In genomic region chr20:49282584-49283171, GRCh38 we compare ENCODE assay signal across 10 cellular contexts. TPM values are rescaled to one million over a fixed set of nuclear protein-coding genes. Genes with fewer than 3 reads are reported as not detected.
A peak's percentile ranks its signal among the peaks of the same experiment; 100 is the strongest.
DNase-seq lines count a peak whose midpoint lies in the region; ATAC-seq, FAIRE-seq and TF ChIP-seq lines count a peak whose summit lies in the region.
"Had no signal": no experiment of that assay in that cellular context is flagged by ENCODE, and none has a peak within 500 bp of the region (broad histone marks: within the 10 kb centered on the region; RNA-seq: fewer than 3 reads in every experiment).

No MANE protein-coding gene starts in this region.

- no peak overlapping the region for H2BK5ac ChIP-seq in IMR-90 (ENCODE audit: low read depth, low read length, poor library complexity, severe bottlenecking)

- H3K4me1 Mint-ChIP-seq in Calu3 (ENCODE audit: low read depth, unreplicated experiment): peaks cover 75% of the 10 kb centered on the region
- peaks cover 41 to 72% (median 69%) of the 10 kb centered on the region in 4 donors for H3K4me1 Mint-ChIP-seq in naive thymus-derived CD8-positive, alpha-beta T cell

- no peak overlapping the region for H2AK9ac ChIP-seq in IMR-90 (replicated peaks; ENCODE audit: low read depth, low read length, poor library complexity)

- peaks cover 45% of the 10 kb centered on the region for H3K9me3 Mint-ChIP-seq in Calu3 (ENCODE audit: low read depth, unreplicated experiment)
- peaks cover 10 to 93% (median 56%) of the 10 kb centered on the region in 9 donors for H3K9me3 Mint-ChIP-seq in naive thymus-derived CD8-positive, alpha-beta T cell

- BruUV-seq in Calu3 (replicated peaks; lab: Mats Ljungman, UMichigan): no TSS peak
- no TSS peak for BruUV-seq in IMR-90 (replicated peaks; lab: Mats Ljungman, UMichigan)
- no TSS peak for BruUV-seq in GM12878 (replicated peaks; lab: Mats Ljungman, UMichigan)

- H3K23ac ChIP-seq in IMR-90 (ENCODE audit: low read depth, low read length): 0 out of 2 replicates have a peak overlapping the region, but pooled peaks have one; percentile 14

- no peak overlapping the region for H3K9ac ChIP-seq in IMR-90 (ENCODE audit: low read depth, low read length)
- H3K9ac ChIP-seq in GM12878 (ENCODE audit: control insufficient read depth, insufficient read depth, low read length): peak overlapping the region; percentile 98

- no peak for DNase-seq in Calu3
- DNase-seq in IMR-90: no peak
- DNase-seq in GM12878 (ENCODE audit: low read depth, low spot score): no peak
- DNase-seq in naive thymus-derived CD8-positive, alpha-beta T cell: no peak
- no peak for DNase-seq in inferior parietal cortex (ENCODE audit: extremely low spot score)
- DNase-seq in cortex of kidney (lab: John Stamatoyannopoulos, UW): no peak

- no peak overlapping the region for H2BK20ac ChIP-seq in IMR-90 (ENCODE audit: low read depth, low read length)

- 78% methylated on average over 11 of the region's 20 CpGs; no CpG with 5 or more reads in 1 of the 2 experiments for whole genome bisulfite sequencing in IMR-90 (ENCODE audit: extremely low coverage in 2 of 2, insufficient read length in 1 of 2), 2 experiments
- 6% methylated on average over 20 of the region's 20 CpGs for WGBS in GM12878 (ENCODE audit: insufficient coverage, insufficient replicate concordance, low lambda C conversion rate, missing lambda C conversion rate)

- H4K5ac ChIP-seq in IMR-90 (ENCODE audit: low read depth, low read length): no peak overlapping the region

- H3K36me3 Mint-ChIP-seq in Calu3 (ENCODE audit: insufficient read depth, unreplicated experiment): peaks cover 100% of the 10 kb centered on the region
- peaks cover 80 to 95% (median 94%) of the 10 kb centered on the region in 3 donors for H3K36me3 Mint-ChIP-seq in naive thymus-derived CD8-positive, alpha-beta T cell

- H3K9me1 ChIP-seq in IMR-90 (ENCODE audit: insufficient read depth, low read length): peaks cover 6% of the 10 kb centered on the region

- no peak overlapping the region for H2BK15ac ChIP-seq in IMR-90 (ENCODE audit: low read depth, low read length)

- peak overlapping the region; percentile 82 for H3K4me3 Mint-ChIP-seq in Calu3 (ENCODE audit: low read depth, unreplicated experiment)
- H3K4me3 Mint-ChIP-seq in naive thymus-derived CD8-positive, alpha-beta T cell: peak overlapping the region in 9 of 10 donors; percentile 38 to 96 (median 66)

- no peak overlapping the region for H2AK5ac ChIP-seq in IMR-90 (ENCODE audit: low read depth, low read length)

- peaks cover 94% of the 10 kb centered on the region for H3K79me2 ChIP-seq in GM12878 (ENCODE audit: control insufficient read depth, insufficient read depth, low read length)

- no peak for TF ChIP-seq CTCF in Calu3 (IDR thresholded peaks at IDR 0.05; ENCODE audit: unreplicated experiment)
- no peak for TF ChIP-seq CTCF in IMR-90 (conservative IDR thresholded peaks at IDR 0.05; ENCODE audit: low read depth, low read length)
- no peak for TF ChIP-seq CTCF in GM12878 (IDR thresholded peaks at IDR 0.05 in 2 of 3, conservative IDR thresholded peaks at IDR 0.05 in 1 of 3; ENCODE audit: control insufficient read depth in 2 of 3, extremely low read depth in 1 of 3, insufficient read depth in 1 of 3, low read depth in 3 of 3, low read length in 3 of 3)

- H3K27me3 ChIP-seq in IMR-90 (ENCODE audit: control insufficient read depth, insufficient read depth, low read length): no peaks in the 10 kb centered on the region
- no peaks in the 10 kb centered on the region for H3K27me3 ChIP-seq in GM12878 (replicated peaks in 1 of 2; ENCODE audit: control insufficient read depth in 2 of 2, insufficient read depth in 2 of 2, low read length in 1 of 2)
- H3K27me3 ChIP-seq: SJSA1 had no signal

- peak overlapping the region; percentile 95 for H3K27ac Mint-ChIP-seq in Calu3 (ENCODE audit: unreplicated experiment)
- H3K27ac Mint-ChIP-seq in naive thymus-derived CD8-positive, alpha-beta T cell: peak overlapping the region in 9 of 10 donors; percentile 21 to 98 (median 69)

- no peak overlapping the region for H4K91ac ChIP-seq in IMR-90 (ENCODE audit: insufficient read depth, low read depth, low read length)

- H2AFZ ChIP-seq in IMR-90 (replicated peaks; ENCODE audit: low read length, poor library complexity) (no peak overlapping the region), GM12878 (ENCODE audit: control insufficient read depth, low read depth, low read length) (no peak overlapping the region)

- ATAC-seq in IMR-90 (ENCODE audit: low read depth): no peak
- no peak for ATAC-seq in GM12878
- ATAC-seq in naive thymus-derived CD8-positive, alpha-beta T cell: no peak
- no peak for ATAC-seq in HG03039 (IDR thresholded peaks at IDR 0.05; ENCODE audit: unreplicated experiment)
- no peak for ATAC-seq in HG03025 (IDR thresholded peaks at IDR 0.05; ENCODE audit: low FRiP score, unreplicated experiment)

- no peak overlapping the region for H3K27ac ChIP-seq in IMR-90 (ENCODE audit: insufficient read depth, low read length)
- H3K27ac ChIP-seq in GM12878 (ENCODE audit: control insufficient read depth, insufficient read depth): peak overlapping the region; percentile 2; the same call in 1 of the 2 replicates
- H3K27ac ChIP-seq: SJSA1 had no signal

- no peak overlapping the region for H3K4me3 ChIP-seq in IMR-90 (ENCODE audit: insufficient read depth, low read depth, low read length)
- peak overlapping the region; percentile 95 for H3K4me3 ChIP-seq in GM12878
- H3K4me3 ChIP-seq: SJSA1 had no signal

- TF ChIP-seq RAD21 in IMR-90 (IDR thresholded peaks at IDR 0.05; ENCODE audit: low read length): no peak
- TF ChIP-seq RAD21 in GM12878 (IDR thresholded peaks at IDR 0.05; ENCODE audit: insufficient read depth, low read depth, low read length): no peak

- H3K4me2 ChIP-seq in IMR-90 (ENCODE audit: low read depth, low read length) (0 out of 2 replicates have a peak overlapping the region, but pooled peaks have one; percentile 8), GM12878 (ENCODE audit: control insufficient read depth, insufficient read depth) (peak overlapping the region; percentile 74)

- RAD21 ChIA-PET in GM12878 (lab: Charles Lee; ENCODE audit: unreplicated experiment): interaction anchor here (0.9 to 1.4 kb wide), 4 partner anchors 15 to 232 kb away, joined by 3 to 6 read pairs (median 4); no protein-coding TSS in a partner anchor

- H3K9me3 ChIP-seq in IMR-90 (ENCODE audit: control insufficient read depth, insufficient read depth, low read length) (peaks cover 27% of the 10 kb centered on the region), GM12878 (replicated peaks; ENCODE audit: control insufficient read depth, insufficient read depth, low read length) (peaks cover 40% of the 10 kb centered on the region)

- dilution Hi-C loops in IMR-90 (cut with HindIII; ENCODE audit: low sequenced_read_pairs, unreplicated experiment): no loop called here

- CTCF ChIA-PET in Calu3 (lab: Charles Lee) (no interaction called here), IMR-90 (lab: Yijun Ruan, JAX) (interaction anchor here (1.0 kb wide), 1 partner anchor 38 kb away, joined by 3 read pairs; no protein-coding TSS in a partner anchor), GM12878 (lab: Yijun Ruan, JAX) (interaction anchor here (0.6 to 3.6 kb wide), 8 partner anchors 9 to 534 kb away, joined by 3 to 14 read pairs (median 3); no protein-coding TSS in a partner anchor)

- no peak for TF ChIP-seq EP300 in GM12878 (IDR thresholded peaks at IDR 0.05; ENCODE audit: borderline replicate concordance in 1 of 2, control insufficient read depth in 1 of 2, low read depth in 2 of 2, low read length in 2 of 2)

- H4K20me1 ChIP-seq in IMR-90 (ENCODE audit: insufficient read depth, low read length) (peaks cover 92% of the 10 kb centered on the region), GM12878 (ENCODE audit: control insufficient read depth, insufficient read depth) (peaks cover 34% of the 10 kb centered on the region)

- peaks cover 28% of the 10 kb centered on the region for H3K27me3 Mint-ChIP-seq in Calu3 (ENCODE audit: unreplicated experiment)
- peaks cover 0 to 3% (median 0%) of the 10 kb centered on the region in 5 donors for H3K27me3 Mint-ChIP-seq in naive thymus-derived CD8-positive, alpha-beta T cell

- H3K56ac ChIP-seq in IMR-90 (ENCODE audit: extremely low read depth, insufficient read depth, low read length): no peak overlapping the region

- H4K8ac ChIP-seq in IMR-90 (ENCODE audit: low read depth in 2 of 2, low read length in 2 of 2): no peak overlapping the region

- H3K36me3 ChIP-seq in IMR-90 (ENCODE audit: control insufficient read depth, insufficient read depth, low read length) (peaks cover 84% of the 10 kb centered on the region), GM12878 (ENCODE audit: control insufficient read depth in 2 of 2, insufficient read depth in 2 of 2, low read length in 1 of 2) (peaks cover 41 to 70% of the 10 kb centered on the region in 2 experiments)

- peaks cover 35 to 79% of the 10 kb centered on the region in 2 experiments for H3K79me1 ChIP-seq in IMR-90 (ENCODE audit: low read depth in 1 of 2, low read length in 2 of 2)

- no peak for FAIRE-seq in GM12878 (lab: Jason Lieb, UNC)
- FAIRE-seq: colon had no signal

- in situ Hi-C loops in IMR-90 (cut with MboI; ENCODE audit: low sequenced_read_pairs): no loop called here
- in situ Hi-C loops in GM12878 (cut with MboI): no loop called here

- H3K4me1 ChIP-seq in IMR-90 (ENCODE audit: control insufficient read depth, insufficient read depth, low read length) (peaks cover 6% of the 10 kb centered on the region), GM12878 (ENCODE audit: control insufficient read depth, insufficient read depth, low read length) (peaks cover 7% of the 10 kb centered on the region)

- no peak overlapping the region for H3K18ac ChIP-seq in IMR-90 (ENCODE audit: low read depth, low read length)

- SMC1A ChIA-PET in GM12878 (lab: Charles Lee; ENCODE audit: uncharacterized antibody, unreplicated experiment): interaction anchor here (0.6 to 3.3 kb wide), 6 partner anchors 12 to 1939 kb away, joined by 3 to 21 read pairs (median 6); no protein-coding TSS in a partner anchor

- intact Hi-C loops in Calu3 (cut with micrococcal nuclease; ENCODE audit: unreplicated experiment): no loop called here
- intact Hi-C loops in IMR-90 (cut with micrococcal nuclease): no loop called here
- intact Hi-C loops in GM12878 (cut with micrococcal nuclease; ENCODE audit: unreplicated experiment): no loop called here

- POLR2A ChIA-PET in IMR-90 (lab: Charles Lee; ENCODE audit: unreplicated experiment): no interaction called here
- POLR2A ChIA-PET in GM12878 (lab: Charles Lee): interaction anchor here (0.6 to 4.0 kb wide), 10 partner anchors 8 to 530 kb away, joined by 3 to 25 read pairs (median 4); partner anchors contain the start of gene SLC9A8
- POLR2A ChIA-PET in naive thymus-derived CD8-positive, alpha-beta T cell (lab: Charles Lee): interaction anchor here (1.0 to 2.4 kb wide), 3 partner anchors 13 to 35 kb away, joined by 3 to 8 read pairs (median 4); no protein-coding TSS in a partner anchor

- H3K4ac ChIP-seq in IMR-90 (ENCODE audit: low read depth, low read length): no peak overlapping the region

- TF ChIP-seq POLR2A in IMR-90 (IDR thresholded peaks at IDR 0.05; ENCODE audit: low read depth, low read length) (peak; percentile 19; the same call in 1 of the 2 replicates), GM12878 (IDR thresholded peaks at IDR 0.05; ENCODE audit: low read depth, low read length) (peak; percentile 65)

- no peak overlapping the region for H3K14ac ChIP-seq in IMR-90 (replicated peaks; ENCODE audit: low read depth, low read length)

- no peak overlapping the region for H2BK120ac ChIP-seq in IMR-90 (ENCODE audit: low read depth, low read length)

RNA-seq across cellular contexts. Expression of gene ZNFX1, which starts 4.8 kb away (rescaled TPM):
- total RNA-seq in Calu3 (2022) (94.1 and 156 TPM in 2 replicates), IMR-90 (2012; rRNA removed) (46.7 and 60.9 TPM in 2 replicates), GM12878 (2014; rRNA removed) (31.5 and 32.1 TPM in 2 replicates), GM12878 (2014; rRNA removed; fragmentation: Illumina TruSeq; extraction: Trizol) (26.3 and 27.8 TPM in 2 replicates), GM12878 (2021) (29.8 and 30.6 TPM in 2 replicates)
- polyA plus RNA-seq in IMR-90 (2012; rRNA removed) (8.5 and 10.9 TPM in 2 replicates), GM12878 (2011; rRNA removed) (6.9 and 9.1 TPM in 2 replicates), GM12878 (2014; fragmentation: Illumina TruSeq; extraction: Trizol) (26.4 and 28.5 TPM in 2 replicates), GM12878 (2014; fragmentation: Nextera tagmentation; extraction: Ambion mirVana) (10 to 100 TPM in 1 of 2 experiments, 1 to 10 TPM in 1; 7.4 to 14.6 TPM), GM12878 (2014; rRNA removed) (16.4 and 18.2 TPM in 2 replicates), GM12878 (2016; fragmentation: Nextera tagmentation; extraction: Ambion mirVana) (10 to 100 TPM; 24.9 to 27.2 TPM)
- polyA plus RNA-seq in IMR-90 (2012; cell fraction: cytosol; rRNA removed): 4.3 and 5.4 TPM in 2 replicates
- polyA plus RNA-seq in IMR-90 (2012; cell fraction: nucleus; rRNA removed; ENCODE audit: low replicate concordance): 5.7 and 9.9 TPM in 2 replicates
- 51.3 and 51.5 TPM in 2 replicates for total RNA-seq in GM12878 (2013; cell fraction: nucleolus; rRNA removed)
- polyA plus RNA-seq in GM12878 (2011; ENCODE audit: low read depth): 14.5 TPM
- polyA plus RNA-seq in GM12878 (2011; cell fraction: cytosol; rRNA removed): 14.1 and 18.0 TPM in 2 replicates
- 6.9 and 11.6 TPM in 2 replicates for polyA plus RNA-seq in GM12878 (2011; cell fraction: nucleus; rRNA removed)
- 16.7 and 17.2 TPM in 2 replicates for polyA plus RNA-seq in GM12878 (2012)
- polyA minus RNA-seq in GM12878 (2011; rRNA and poly(A)+ RNA removed): 30.2 and 32.8 TPM in 2 replicates
- 14.2 and 16.9 TPM in 2 replicates for polyA minus RNA-seq in GM12878 (2011; cell fraction: cytosol; rRNA and poly(A)+ RNA removed)
- polyA minus RNA-seq in GM12878 (2011; cell fraction: nucleus; rRNA and poly(A)+ RNA removed): 15.8 and 18.1 TPM in 2 replicates
- total RNA-seq in naive thymus-derived CD8-positive, alpha-beta T cell: 10 to 100 TPM; 56.4 to 57.2 TPM
- 10 to 100 TPM; 28.1 to 45.0 (median 35.8) TPM for polyA plus RNA-seq in naive thymus-derived CD8-positive, alpha-beta T cell
